10 cellular contexts compared by ENCODE assay signal in the genomic region with DNA sequence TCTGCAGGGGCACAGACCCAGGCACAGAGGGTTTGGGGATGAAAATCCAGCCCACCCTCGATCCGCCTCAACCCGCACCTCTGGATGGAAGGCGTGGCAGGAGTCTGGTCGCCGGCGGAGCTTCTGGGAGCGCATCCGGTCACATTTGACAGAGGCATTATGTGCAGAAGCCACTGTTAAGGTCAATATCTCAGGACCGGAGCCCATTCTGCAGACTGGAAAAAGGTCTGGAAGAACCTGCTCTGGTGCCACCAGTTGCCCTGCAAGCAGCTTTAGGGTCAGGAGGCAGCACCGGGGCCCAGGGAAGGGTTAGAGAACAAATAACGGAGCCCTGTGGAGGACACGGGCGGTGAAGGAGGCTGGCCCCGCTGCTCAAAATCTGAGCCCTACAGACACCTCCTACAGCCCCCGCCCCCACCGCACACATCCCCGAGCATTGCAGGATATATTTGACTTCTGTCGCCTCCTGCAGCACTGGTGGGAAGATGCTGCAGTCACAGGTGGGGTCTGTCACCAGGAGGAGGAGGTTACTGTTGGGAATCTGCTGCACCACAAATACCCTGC. TPM values are rescaled to one million over a fixed set of nuclear protein-coding genes. Genes with fewer than 3 reads are reported as not detected.
DNase-seq lines count a peak whose midpoint lies in the region; ATAC-seq and TF ChIP-seq lines count a peak whose summit lies in the region.
"Had no signal": no experiment of that assay in that cellular context is flagged by ENCODE, and none has a peak within 500 bp of the region (broad histone marks: within the 10 kb centered on the region; RNA-seq: fewer than 3 reads in every experiment).

No MANE protein-coding gene starts in this region.

- WGBS in esophagus muscularis mucosa, result 65% methylated on average over 8 of the region's 19 CpGs

- H3K9ac ChIP-seq in NT2/D1 (ENCODE audit: insufficient read length, low read depth), result peak overlapping the region; percentile 54

- TF ChIP-seq EP300 in esophagus muscularis mucosa (IDR thresholded peaks at IDR 0.05), result no peak

- no peak for TF ChIP-seq CTCF in esophagus muscularis mucosa (IDR thresholded peaks at IDR 0.05)
- no peak for TF ChIP-seq CTCF in gastrocnemius medialis (IDR thresholded peaks at IDR 0.05 in 4 of 5, conservative IDR thresholded peaks at IDR 0.05 in 1 of 5)

- in situ Hi-C loops in gastrocnemius medialis (cut with MboI; ENCODE audit: low sequenced_read_pairs in 4 of 4), result no loop called here

- H3K27ac ChIP-seq in esophagus muscularis mucosa (replicated peaks in 1 of 4), result peak overlapping the region; percentile 77 to 87 (median 86)
- peak overlapping the region; percentile 72 to 76 (median 74) for H3K27ac ChIP-seq in gastrocnemius medialis
- H3K27ac ChIP-seq: 22Rv1 had no signal

- intact Hi-C loops in esophagus muscularis mucosa (cut with DNase I) (loop anchor here (5.0 kb wide), 1 partner anchor 787 kb away; no protein-coding TSS in a partner anchor), gastrocnemius medialis (cut with DNase I; ENCODE audit: low total_unique reads) (no loop called here)

- H3K27me3 ChIP-seq in NT2/D1 (ENCODE audit: insufficient read depth, insufficient read length), result no peaks in the 10 kb centered on the region
- H3K27me3 ChIP-seq in esophagus muscularis mucosa, result no peaks in the 10 kb centered on the region
- no peaks in the 10 kb centered on the region for H3K27me3 ChIP-seq in gastrocnemius medialis

- no peaks in the 10 kb centered on the region for H3K9me3 ChIP-seq in NT2/D1 (ENCODE audit: insufficient read depth, low read length)
- H3K9me3 ChIP-seq in esophagus muscularis mucosa, result no peaks in the 10 kb centered on the region
- no peaks in the 10 kb centered on the region for H3K9me3 ChIP-seq in gastrocnemius medialis

- TF ChIP-seq POLR2A in esophagus muscularis mucosa (IDR thresholded peaks at IDR 0.05; ENCODE audit: low read depth) (no peak), gastrocnemius medialis (IDR thresholded peaks at IDR 0.05) (no peak)

- no peaks in the 10 kb centered on the region for H3K36me3 ChIP-seq in NT2/D1 (ENCODE audit: insufficient read depth, insufficient read length, low read length)
- no peaks in the 10 kb centered on the region for H3K36me3 ChIP-seq in esophagus muscularis mucosa
- H3K36me3 ChIP-seq in gastrocnemius medialis, result no peaks in the 10 kb centered on the region

- H3K4me1 ChIP-seq in NT2/D1 (ENCODE audit: insufficient read depth, insufficient read length) (peaks cover 41% of the 10 kb centered on the region), esophagus muscularis mucosa (peaks cover 37 to 56% (median 48%) of the 10 kb centered on the region in 4 donors), gastrocnemius medialis (peaks cover 29 to 31% of the 10 kb centered on the region in 2 donors)

- DNase-seq in DMS 273 (lab: John Stamatoyannopoulos, UW; ENCODE audit: unreplicated experiment), result peak; percentile 48
- DNase-seq in DMS 273 treated with DMSO at 0.1 percent for 48 hours (lab: John Stamatoyannopoulos, UW), result no peak
- no peak for DNase-seq in NT2/D1 (ENCODE audit: low read depth, low spot score)
- DNase-seq in esophagus muscularis mucosa (ENCODE audit: extremely low spot score), result peak; percentile 75
- DNase-seq in gastrocnemius medialis, result no peak
- no peak for DNase-seq in C1 segment of cervical spinal cord (lab: John Stamatoyannopoulos, UW)
- DNase-seq: NCI-H524 treated with DMSO at 0.1 percent for 48 hours had no signal

- ATAC-seq in gastrocnemius medialis (no peak), GM21737 (IDR thresholded peaks at IDR 0.05; ENCODE audit: unreplicated experiment) (no peak), GM18519 (IDR thresholded peaks at IDR 0.05; ENCODE audit: low FRiP score, unreplicated experiment) (no peak)

- H3K4me3 ChIP-seq in NT2/D1 (ENCODE audit: insufficient read length, low read depth) (no peak overlapping the region), esophagus muscularis mucosa (peak overlapping the region in 3 of 4 donors; percentile 56 to 73 (median 65)), gastrocnemius medialis (peak overlapping the region in 3 of 4 donors; percentile 30 to 62 (median 42))

RNA-seq across cellular contexts. Expression of a gene that starts 25.1 kb away (rescaled TPM):
- total RNA-seq in esophagus muscularis mucosa (under 1 TPM in 1 of 4 donors, not detected in 3; 0.17 TPM), gastrocnemius medialis (not detected)

Comparison
In these comparisons a context has a peak if more than half of its experiments do, and no peak if none do; other contexts are left out.
1. DNase-seq: peak in DMS 273 (single experiment) and esophagus muscularis mucosa (single experiment); none in DMS 273 treated with DMSO at 0.1 percent for 48 hours (single experiment), NT2/D1 (single experiment), gastrocnemius medialis (0 of 2) and C1 segment of cervical spinal cord (0 of 14).